Comparison of ENCODE assay signal across 3 cellular contexts in the genomic region with DNA sequence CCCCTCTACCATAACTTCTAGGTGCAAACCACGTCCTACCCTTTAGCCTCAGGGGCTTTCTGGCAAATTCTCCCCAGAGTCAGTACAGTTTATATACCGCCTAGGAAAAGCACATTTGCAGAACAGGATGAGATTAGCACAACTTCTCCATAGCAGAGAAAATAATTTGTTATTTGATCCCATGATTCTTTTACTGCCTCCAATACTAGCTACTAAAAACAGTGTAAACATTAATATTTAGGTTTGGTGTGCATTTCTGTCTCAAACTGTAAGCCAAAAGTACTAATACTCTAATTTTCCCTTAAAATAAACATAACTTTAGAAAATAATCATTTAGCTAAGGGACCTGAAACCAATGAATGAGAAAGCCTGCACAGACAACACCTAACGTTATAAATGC.
"Had no signal": no experiment of that assay in that cellular context is flagged by ENCODE, and none has a peak within 500 bp of the region (broad histone marks: within the 10 kb centered on the region; RNA-seq: fewer than 3 reads in every experiment).

No MANE protein-coding gene starts in this region.

- DNase-seq: GDM1, GF-D8 had no signal

- H3K4me3 ChIP-seq: GM12878 had no signal
